In the genomic region with DNA sequence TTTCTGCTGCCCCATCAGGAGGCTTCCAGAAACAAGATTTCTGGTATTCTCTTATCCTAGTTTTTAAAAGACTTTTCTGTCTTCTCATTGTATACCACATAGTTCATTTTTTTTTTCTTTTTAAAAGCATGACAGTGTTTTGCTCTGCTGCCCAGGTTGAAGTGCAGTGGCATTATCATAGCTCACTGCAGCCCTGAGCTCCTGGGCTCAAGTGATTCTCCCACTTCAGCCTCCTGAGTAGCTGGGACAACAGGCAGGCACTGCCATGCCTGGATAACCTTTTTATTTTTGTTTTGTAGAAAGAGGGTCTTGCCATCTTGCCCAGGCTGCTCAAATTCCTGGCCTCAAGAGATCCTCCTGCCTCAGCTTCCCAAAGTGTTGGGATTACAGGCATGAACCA, we compare ENCODE assay signal across 25 cellular contexts.
"Had no signal": no experiment of that assay in that cellular context is flagged by ENCODE, and none has a peak within 500 bp of the region (broad histone marks: within the 10 kb centered on the region; RNA-seq: fewer than 3 reads in every experiment).

No MANE protein-coding gene starts in this region.

- H3K4me1 ChIP-seq: colonic mucosa, esophagus muscularis mucosa, esophagus squamous epithelium, foreskin keratinocyte, gastroesophageal sphincter, heart left ventricle had no signal

- H3K36me3 ChIP-seq: colonic mucosa, esophagus muscularis mucosa, esophagus squamous epithelium, gastrocnemius medialis, gastroesophageal sphincter, heart left ventricle, heart right ventricle had no signal

- H3K27ac ChIP-seq: colonic mucosa, coronary artery, dorsolateral prefrontal cortex, epithelial cell of prostate, esophagus muscularis mucosa, esophagus squamous epithelium, foreskin keratinocyte, gastrocnemius medialis, gastroesophageal sphincter, heart left ventricle, heart right ventricle had no signal

- ATAC-seq: effector memory CD8-positive, alpha-beta T cell; esophagus mucosa; foreskin keratinocyte; gastrocnemius medialis; gastroesophageal sphincter; heart left ventricle; heart right ventricle had no signal

- H3K27me3 Mint-ChIP-seq: dendritic cell treated with granulocyte-macrophage colony-stimulating factor and Interleukin-4, amounts not matched to agents 40 ng/mL and 50 ng/mL, for 4 days; effector memory CD8-positive, alpha-beta T cell had no signal

- DNase-seq: colonic mucosa; cortex of kidney; dermis blood vessel endothelial cell; dorsolateral prefrontal cortex; effector CD4-positive, alpha-beta T cell; effector CD8-positive, alpha-beta T cell; effector memory CD4-positive, alpha-beta T cell; effector memory CD8-positive, alpha-beta T cell; endodermal cell; erythroblast; esophagus squamous epithelium; foreskin fibroblast; foreskin keratinocyte; foreskin melanocyte; gastrocnemius medialis; glutamatergic neuron; head of caudate nucleus; heart left ventricle; heart right ventricle had no signal

- H3K27me3 ChIP-seq: colonic mucosa, dorsolateral prefrontal cortex, esophagus muscularis mucosa, esophagus squamous epithelium, gastrocnemius medialis, gastroesophageal sphincter, heart left ventricle, heart right ventricle had no signal

- H3K9me3 Mint-ChIP-seq: dendritic cell treated with granulocyte-macrophage colony-stimulating factor and Interleukin-4, amounts not matched to agents 40 ng/mL and 50 ng/mL, for 4 days; endodermal cell had no signal

- H3K9me3 ChIP-seq: colonic mucosa, esophagus muscularis mucosa, esophagus squamous epithelium, gastrocnemius medialis, gastroesophageal sphincter, heart left ventricle, heart right ventricle had no signal

- H3K27ac Mint-ChIP-seq: dendritic cell treated with granulocyte-macrophage colony-stimulating factor and Interleukin-4, amounts not matched to agents 40 ng/mL and 50 ng/mL, for 4 days; effector memory CD8-positive, alpha-beta T cell; endodermal cell had no signal

- H3K4me3 ChIP-seq: colonic mucosa, coronary artery, dorsolateral prefrontal cortex, esophagus muscularis mucosa, esophagus squamous epithelium, gastrocnemius medialis, gastroesophageal sphincter, heart left ventricle, heart right ventricle had no signal

- H3K4me3 Mint-ChIP-seq: dendritic cell treated with granulocyte-macrophage colony-stimulating factor and Interleukin-4, amounts not matched to agents 40 ng/mL and 50 ng/mL, for 4 days; effector memory CD8-positive, alpha-beta T cell; endodermal cell had no signal
